Comparison of ENCODE assay signal across 29 cellular contexts in the genomic region with DNA sequence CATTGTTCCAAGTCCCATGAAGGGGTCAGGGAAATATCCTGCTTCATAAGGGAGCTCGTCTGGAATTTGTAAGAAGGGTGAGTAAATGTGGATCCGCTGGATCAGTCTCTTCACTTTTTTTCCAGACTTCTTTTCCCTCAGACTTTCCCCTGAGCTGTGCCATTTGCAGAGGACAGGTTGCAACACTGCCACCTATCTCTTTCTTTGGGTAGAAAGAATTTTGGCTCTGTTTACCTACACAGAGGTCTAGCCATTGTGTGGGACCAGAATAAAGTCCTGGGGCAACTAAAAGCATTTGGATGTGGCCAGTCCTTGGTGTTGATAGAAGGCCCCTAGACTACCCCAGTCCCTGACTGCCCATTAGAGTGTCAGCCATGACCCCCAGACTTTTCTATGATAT.
A peak's percentile ranks its signal among the peaks of the same experiment; 100 is the strongest.
DNase-seq lines count a peak whose midpoint lies in the region; ATAC-seq and TF ChIP-seq lines count a peak whose summit lies in the region.
"Had no signal": no experiment of that assay in that cellular context is flagged by ENCODE, and none has a peak within 500 bp of the region (broad histone marks: within the 10 kb centered on the region; RNA-seq: fewer than 3 reads in every experiment).

No MANE protein-coding gene starts in this region.

- no peak overlapping the region for H3K4me3 Mint-ChIP-seq in GM23338
- H3K4me3 Mint-ChIP-seq in activated T-cell treated with anti-CD3 and anti-CD28 coated beads, Interleukin-2, amount 50 U/mL, for 24 hours, result no peak overlapping the region
- H3K4me3 Mint-ChIP-seq in MCF 10A (ENCODE audit: unreplicated experiment), result no peak overlapping the region
- H3K4me3 Mint-ChIP-seq: neural crest cell had no signal

- H3K9me3 Mint-ChIP-seq in GM23338, result peaks cover 9% of the 10 kb centered on the region; the same call in 2 of the 3 replicates
- H3K9me3 Mint-ChIP-seq in activated T-cell treated with anti-CD3 and anti-CD28 coated beads, Interleukin-2, amount 50 U/mL, for 24 hours, result peaks cover 8% of the 10 kb centered on the region
- H3K9me3 Mint-ChIP-seq in MCF 10A (ENCODE audit: unreplicated experiment), result no peaks in the 10 kb centered on the region

- H3K36me3 Mint-ChIP-seq in GM23338 (ENCODE audit: low read depth) (no peaks in the 10 kb centered on the region), MCF 10A (ENCODE audit: insufficient read depth, unreplicated experiment) (no peaks in the 10 kb centered on the region)
- H3K36me3 Mint-ChIP-seq in activated T-cell treated with anti-CD3 and anti-CD28 coated beads, Interleukin-2, amount 50 U/mL, for 24 hours (ENCODE audit: low read depth), result no peaks in the 10 kb centered on the region

- H3K9me3 ChIP-seq in A673 (ENCODE audit: low read depth, low read length, poor library complexity, severe bottlenecking), result no peaks in the 10 kb centered on the region
- H3K9me3 ChIP-seq in OCI-LY1 (ENCODE audit: low read length), result no peaks in the 10 kb centered on the region
- H3K9me3 ChIP-seq: sigmoid colon, SJSA1, thoracic aorta had no signal

- H3K9me2 ChIP-seq in GM23338 (ENCODE audit: insufficient read depth), result peaks cover 5% of the 10 kb centered on the region; the same call in 1 of the 2 replicates
- H3K9me2 ChIP-seq in OCI-LY1 (ENCODE audit: low read depth, low read length), result no peaks in the 10 kb centered on the region

- DNase-seq in A673 (ENCODE audit: low spot score) (peak; percentile 11), GM23338 (ENCODE audit: low spot score) (peak; percentile 50), epithelial cell of proximal tubule (ENCODE audit: low read depth) (no peak), NCI-H1105 (lab: John Stamatoyannopoulos, UW) (no peak), MCF 10A (ENCODE audit: unreplicated experiment) (no peak)
- DNase-seq in activated T-cell treated with anti-CD3 and anti-CD28 coated beads, Interleukin-2, amount 50 U/mL, for 24 hours, result no peak
- DNase-seq: activated naive CD4-positive, alpha-beta T cell; brain microvascular endothelial cell; effector CD8-positive, alpha-beta T cell; foreskin keratinocyte; GM23248; Karpas-422; kidney; NCI-H1092; NCI-H2081 treated with DMSO at 0.1 percent for 48 hours; Peyer's patch; sigmoid colon; stimulated activated CD4-positive, alpha-beta T cell treated with anti-CD3 and anti-CD28 coated beads, Interleukin-15, amount 100 ng/mL, for 24 hours; stimulated activated naive CD8-positive, alpha-beta T cell treated with anti-CD3 and anti-CD28 coated beads, Interleukin-15, Interleukin-2, amounts not matched to agents 100 U/mL and 50 U/mL, for 24 hours; T-helper 1 cell had no signal

- TF ChIP-seq CTCF in A673 (conservative IDR thresholded peaks at IDR 0.05; ENCODE audit: low read depth, low read length), result peak; percentile 40
- peak; percentile 44 to 59 for TF ChIP-seq CTCF in GM23338 (conservative IDR thresholded peaks at IDR 0.05; ENCODE audit: low read depth in 2 of 2)
- TF ChIP-seq CTCF in OCI-LY1 (IDR thresholded peaks at IDR 0.05; ENCODE audit: low read length), result 0 out of 2 replicates have a peak, but pooled peaks have one; percentile 41
- peak; percentile 39 for TF ChIP-seq CTCF in epithelial cell of proximal tubule (conservative IDR thresholded peaks at IDR 0.05; ENCODE audit: low read depth, low read length)
- TF ChIP-seq CTCF in MCF 10A (IDR thresholded peaks at IDR 0.05; ENCODE audit: unreplicated experiment), result no peak

- H3K9ac ChIP-seq in OCI-LY1 (ENCODE audit: low read length), result no peak overlapping the region
- H3K9ac ChIP-seq: BLaER1 treated with 17β-estradiol and CSF1 and Interleukin-3, amounts not matched to agents 10 nM and 100 nM; GM23248 had no signal

- H3K4me3 ChIP-seq in A673 (ENCODE audit: low read depth, low read length, poor library complexity, severe bottlenecking) (no peak overlapping the region), GM23338 (no peak overlapping the region), OCI-LY1 (ENCODE audit: low read depth, low read length, poor library complexity, severe bottlenecking) (no peak overlapping the region), epithelial cell of proximal tubule (ENCODE audit: low read depth, low read length) (no peak overlapping the region)
- H3K4me3 ChIP-seq: BLaER1 treated with 17β-estradiol and CSF1 and Interleukin-3, amounts not matched to agents 10 nM and 100 nM; GM23248; hepatocyte; lung; Peyer's patch; sigmoid colon; SJSA1; thoracic aorta; vagina had no signal

- H3K4me1 ChIP-seq in A673 (ENCODE audit: insufficient read depth, low read length, poor library complexity, severe bottlenecking) (no peaks in the 10 kb centered on the region), GM23338 (ENCODE audit: insufficient read depth) (no peaks in the 10 kb centered on the region), OCI-LY1 (ENCODE audit: insufficient read depth, low read length, severe bottlenecking) (no peaks in the 10 kb centered on the region)
- H3K4me1 ChIP-seq: BLaER1 treated with 17β-estradiol and CSF1 and Interleukin-3, amounts not matched to agents 10 nM and 100 nM; foreskin keratinocyte; Peyer's patch; sigmoid colon; SJSA1; vagina had no signal

- intact Hi-C loops in A673 (cut with micrococcal nuclease; ENCODE audit: unreplicated experiment) (no loop called here), MCF 10A (cut with micrococcal nuclease) (no loop called here)

- CTCF ChIA-PET in A673 (lab: Charles Lee) (interaction anchor here (0.8 kb wide), 1 partner anchor 926 kb away, joined by 3 read pairs; no protein-coding TSS in a partner anchor), MCF 10A (lab: Yijun Ruan, JAX) (interaction anchor here (0.6 kb wide), 1 partner anchor 1811 kb away, joined by 3 read pairs; no protein-coding TSS in a partner anchor)

- H2AFZ ChIP-seq in GM23338 (peak overlapping the region; percentile 19; the same call in 1 of the 2 replicates), OCI-LY1 (ENCODE audit: low read length) (no peak overlapping the region)
- H2AFZ ChIP-seq: GM23248, hepatocyte had no signal

- H3K4me2 ChIP-seq in GM23338 (no peak overlapping the region), OCI-LY1 (ENCODE audit: low read length) (no peak overlapping the region)
- H3K4me2 ChIP-seq: BLaER1 treated with 17β-estradiol and CSF1 and Interleukin-3, amounts not matched to agents 10 nM and 100 nM; hepatocyte had no signal

- no peaks in the 10 kb centered on the region for H3F3A ChIP-seq in GM23338 (replicated peaks; ENCODE audit: low read depth)
- no peaks in the 10 kb centered on the region for H3F3A ChIP-seq in OCI-LY1 (ENCODE audit: insufficient read depth, low read length)

- no peaks in the 10 kb centered on the region for H3K27me3 ChIP-seq in A673 (replicated peaks; ENCODE audit: insufficient read depth, low read depth, low read length, poor library complexity)
- no peaks in the 10 kb centered on the region for H3K27me3 ChIP-seq in GM23338 (ENCODE audit: insufficient read depth)
- no peaks in the 10 kb centered on the region; the same call in 1 of the 2 replicates for H3K27me3 ChIP-seq in OCI-LY1 (ENCODE audit: insufficient read depth, low read length)
- H3K27me3 ChIP-seq: BLaER1 treated with 17β-estradiol and CSF1 and Interleukin-3, amounts not matched to agents 10 nM and 100 nM; brain microvascular endothelial cell; foreskin keratinocyte; hepatocyte; Peyer's patch; sigmoid colon; SJSA1; vagina had no signal

- H3K36me3 ChIP-seq in A673 (ENCODE audit: insufficient read depth, low read length, poor library complexity, severe bottlenecking) (no peaks in the 10 kb centered on the region), GM23338 (ENCODE audit: insufficient read depth) (no peaks in the 10 kb centered on the region), OCI-LY1 (ENCODE audit: insufficient read depth, low read length) (no peaks in the 10 kb centered on the region)
- H3K36me3 ChIP-seq: BLaER1 treated with 17β-estradiol and CSF1 and Interleukin-3, amounts not matched to agents 10 nM and 100 nM; brain microvascular endothelial cell; Peyer's patch; sigmoid colon; SJSA1; thoracic aorta; vagina had no signal

- H4K20me1 ChIP-seq in GM23338 (replicated peaks; ENCODE audit: insufficient read depth), result no peaks in the 10 kb centered on the region
- H4K20me1 ChIP-seq in OCI-LY1 (ENCODE audit: insufficient read depth, low read length), result no peaks in the 10 kb centered on the region
- H4K20me1 ChIP-seq: BLaER1 treated with 17β-estradiol and CSF1 and Interleukin-3, amounts not matched to agents 10 nM and 100 nM had no signal

- H3K27ac ChIP-seq in A673 (ENCODE audit: low read depth, low read length, poor library complexity, severe bottlenecking) (no peak overlapping the region), GM23338 (ENCODE audit: low read depth) (no peak overlapping the region), OCI-LY1 (ENCODE audit: low read depth, low read length, poor library complexity, severe bottlenecking) (no peak overlapping the region)
- H3K27ac ChIP-seq: BLaER1 treated with 17β-estradiol and CSF1 and Interleukin-3, amounts not matched to agents 10 nM and 100 nM; brain microvascular endothelial cell; foreskin keratinocyte; GM23248; hepatocyte; Peyer's patch; sigmoid colon; SJSA1; thoracic aorta; vagina had no signal

- H3K27ac Mint-ChIP-seq in GM23338, result no peak overlapping the region
- no peak overlapping the region for H3K27ac Mint-ChIP-seq in activated T-cell treated with anti-CD3 and anti-CD28 coated beads, Interleukin-2, amount 50 U/mL, for 24 hours
- no peak overlapping the region for H3K27ac Mint-ChIP-seq in MCF 10A (ENCODE audit: low read depth, unreplicated experiment)

- POLR2A ChIA-PET in A673 (lab: Charles Lee; ENCODE audit: low non-redundant PET), result no interaction called here
- POLR2A ChIA-PET in MCF 10A (lab: Yijun Ruan, JAX), result no interaction called here

- H3K79me2 ChIP-seq in GM23338 (replicated peaks; ENCODE audit: insufficient read depth) (no peaks in the 10 kb centered on the region), OCI-LY1 (ENCODE audit: insufficient read depth, low read length) (no peaks in the 10 kb centered on the region)
- H3K79me2 ChIP-seq: hepatocyte had no signal

- H3K27me3 Mint-ChIP-seq in GM23338 (ENCODE audit: insufficient read depth, low read depth, poor library complexity), result no peaks in the 10 kb centered on the region
- H3K27me3 Mint-ChIP-seq in activated T-cell treated with anti-CD3 and anti-CD28 coated beads, Interleukin-2, amount 50 U/mL, for 24 hours, result no peaks in the 10 kb centered on the region
- no peaks in the 10 kb centered on the region for H3K27me3 Mint-ChIP-seq in MCF 10A (ENCODE audit: insufficient read depth, unreplicated experiment)

- ATAC-seq in GM23338, result peak; percentile 88
- no peak for ATAC-seq in GM18867 (IDR thresholded peaks at IDR 0.05; ENCODE audit: unreplicated experiment)
- ATAC-seq: foreskin keratinocyte; stimulated activated naive CD8-positive, alpha-beta T cell treated with anti-CD3 and anti-CD28 coated beads, Interleukin-15, Interleukin-2, amounts not matched to agents 100 U/mL and 50 U/mL, for 24 hours had no signal

- H3K4me1 Mint-ChIP-seq in GM23338, result no peaks in the 10 kb centered on the region
- H3K4me1 Mint-ChIP-seq in activated T-cell treated with anti-CD3 and anti-CD28 coated beads, Interleukin-2, amount 50 U/mL, for 24 hours (ENCODE audit: low read depth), result no peaks in the 10 kb centered on the region
- peaks cover 15% of the 10 kb centered on the region for H3K4me1 Mint-ChIP-seq in MCF 10A (ENCODE audit: insufficient read depth, unreplicated experiment)
- H3K4me1 Mint-ChIP-seq: neural crest cell had no signal

- no TSS peak for BruUV-seq in A673 (replicated peaks; lab: Mats Ljungman, UMichigan)
- BruUV-seq in MCF 10A (replicated peaks; lab: Mats Ljungman, UMichigan), result no TSS peak

Comparison
In these comparisons a context has a peak if more than half of its experiments do, and no peak if none do; other contexts are left out.
1. DNase-seq: peak in A673 (single experiment) and GM23338 (single experiment); none in epithelial cell of proximal tubule (single experiment), activated T-cell treated with anti-CD3 and anti-CD28 coated beads, Interleukin-2, amount 50 U/mL, for 24 hours (single experiment), NCI-H1105 (single experiment) and MCF 10A (single experiment).